8 cellular contexts compared by ENCODE assay signal in genomic region chr14:73569185-73569957, GRCh38. TPM values are rescaled to one million over a fixed set of nuclear protein-coding genes. Genes with fewer than 3 reads are reported as not detected.
DNase-seq lines count a peak whose midpoint lies in the region; ATAC-seq and TF ChIP-seq lines count a peak whose summit lies in the region.
"Not testable (repeated sequence)": the region's sequence is repeated elsewhere in the genome, so short reads cannot be mapped to it uniquely, and the experiment has no call there.

Gene ACOT2, plus strand, starts transcription at chr14:73569213. Its CDS starts 28 bp downstream, at chr14:73569241.

- DNase-seq in CD14-positive monocyte (ENCODE audit: low spot score) (peak; percentile 58), HS-5 (ENCODE audit: low read depth) (peak; percentile 72), NOMO-1 treated with DMSO at 0.1 percent for 48 hours (lab: John Stamatoyannopoulos, UW; ENCODE audit: unreplicated experiment) (peak; percentile 88), lung microvascular endothelial cell (ENCODE audit: low read depth in 2 of 2) (peak; percentile 89 to 90)
- peak; percentile 45 to 67 (median 55) for DNase-seq in activated CD8-positive, alpha-beta memory T cell treated with anti-CD3 and anti-CD28 coated beads for 48 hours (ENCODE audit: low read depth in 2 of 3, low spot score in 2 of 3)
- peak; percentile 64 to 68 (median 66) for DNase-seq in effector memory CD8-positive, alpha-beta T cell
- peak; percentile 54 to 73 (median 73) for DNase-seq in stimulated activated CD4-positive, alpha-beta T cell treated with anti-CD3 and anti-CD28 coated beads, TNF-alpha, amount 100 ng/mL, for 1 hour (ENCODE audit: low read depth in 3 of 3, low spot score in 1 of 3)

- H3K4me1 Mint-ChIP-seq in CD14-positive monocyte = peaks cover 22% of the 10 kb centered on the region
- H3K4me1 Mint-ChIP-seq in effector memory CD8-positive, alpha-beta T cell (ENCODE audit: low read depth in 2 of 2) = peaks cover 36 to 39% of the 10 kb centered on the region in 2 donors

- H3K27me3 Mint-ChIP-seq in CD14-positive monocyte (ENCODE audit: low read depth in 3 of 3); effector memory CD8-positive, alpha-beta T cell: not testable (repeated sequence)

- intact Hi-C loops in CD14-positive monocyte (cut with micrococcal nuclease) = not testable (repeated sequence)

- H3K27ac Mint-ChIP-seq in CD14-positive monocyte = peak within 1 kb of the TSS in 6 of 7 donors; percentile 62 to 86 (median 81)
- peak within 1 kb of the TSS; percentile 95 to 96 for H3K27ac Mint-ChIP-seq in effector memory CD8-positive, alpha-beta T cell

- H3K36me3 Mint-ChIP-seq in CD14-positive monocyte = peaks cover 12 to 13% of the 10 kb centered on the region in 2 donors
- H3K36me3 Mint-ChIP-seq in effector memory CD8-positive, alpha-beta T cell (ENCODE audit: insufficient read depth) = peaks cover 39% of the 10 kb centered on the region

- H3K4me3 Mint-ChIP-seq in CD14-positive monocyte = peak within 1 kb of the TSS; percentile 92 to 95
- peak within 1 kb of the TSS; percentile 92 to 95 for H3K4me3 Mint-ChIP-seq in effector memory CD8-positive, alpha-beta T cell

- not testable (repeated sequence) for H3K9me3 Mint-ChIP-seq in CD14-positive monocyte; effector memory CD8-positive, alpha-beta T cell

- peak; percentile 60 for ATAC-seq in GM19395 (IDR thresholded peaks at IDR 0.05; ENCODE audit: unreplicated experiment)
- peak; percentile 78 for ATAC-seq in effector memory CD8-positive, alpha-beta T cell (replicated peaks)

- TF ChIP-seq CTCF in CD14-positive monocyte (IDR thresholded peaks at IDR 0.05) = not testable (repeated sequence)

RNA-seq across cellular contexts. Expression of gene ACOT2, which starts in this region (rescaled TPM):
- polyA plus RNA-seq in CD14-positive monocyte = 1 to 10 TPM; 5.2 to 6.0 TPM
- total RNA-seq in lung microvascular endothelial cell = 9.4 and 16.3 TPM in 2 replicates

Comparison
In these comparisons a context has a peak if more than half of its experiments do, and no peak if none do; other contexts are left out.
1. Peak in every context shown above with its lines: DNase-seq and ATAC-seq.